12 cellular contexts compared by ENCODE assay signal in the genomic region with DNA sequence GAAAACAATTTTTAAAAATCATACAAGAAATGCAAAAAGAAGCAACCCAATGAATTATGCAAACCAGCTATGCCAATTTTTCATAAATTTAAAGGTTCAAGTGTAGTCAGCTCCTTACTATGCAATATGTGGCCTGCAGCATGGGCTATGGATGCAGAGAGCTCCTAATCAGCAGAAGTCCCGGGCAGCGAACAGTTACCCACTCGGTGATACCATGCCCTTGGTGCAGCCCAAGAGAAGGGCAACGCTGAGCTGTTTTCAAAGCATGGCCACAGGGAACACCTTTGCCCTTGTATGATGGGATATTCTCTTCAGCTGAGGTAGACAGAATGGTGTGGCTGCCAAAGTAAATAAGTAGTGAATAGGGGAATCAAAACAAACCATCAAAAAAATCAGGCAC.
"Had no signal": no experiment of that assay in that cellular context is flagged by ENCODE, and none has a peak within 500 bp of the region (broad histone marks: within the 10 kb centered on the region; RNA-seq: fewer than 3 reads in every experiment).

No MANE protein-coding gene starts in this region.

- FAIRE-seq: frontal cortex had no signal

- ATAC-seq: activated CD8-positive, alpha-beta memory T cell treated with anti-CD3 and anti-CD28 coated beads, Interleukin-2, amount 10 ng/mL, durations not matched to agents 7 days and 5 days; left colon had no signal

- DNase-seq: activated CD4-positive, alpha-beta T cell treated with anti-CD3 and anti-CD28 coated beads, Interleukin-2, amount 50 U/mL, for 48 hours; activated CD8-positive, alpha-beta memory T cell treated with anti-CD3 and anti-CD28 coated beads, Interleukin-2, amount 10 ng/mL, durations not matched to agents 7 days and 5 days; activated naive CD4-positive, alpha-beta T cell treated with anti-CD3 and anti-CD28 coated beads, Interleukin-2, amount 10 ng/mL, durations not matched to agents 7 days and 5 days; activated T-cell treated with anti-CD3 and anti-CD28 coated beads, Interleukin-2, amount 50 U/mL, for 1 hour; dermis blood vessel endothelial cell; head of caudate nucleus; left colon; mammary epithelial cell; naive B cell; sigmoid colon; stimulated activated CD4-positive, alpha-beta T cell treated with anti-CD3 and anti-CD28 coated beads, Interleukin-1b, Interleukin-23, amount 100 ng/mL, for 48 hours had no signal
